Comparison of ENCODE assay signal across 2 cellular contexts in genomic region chr20:45179166-45179565, GRCh38.
TF ChIP-seq lines count a peak whose summit lies in the region.

No MANE protein-coding gene starts in this region.

TF ChIP-seq in GM23338, 12 proteins besides CTCF, POLR2A, EP300 and RAD21:
- TF ChIP-seq ETS1 (IDR thresholded peaks at IDR 0.05) (no peak), CREB1 (CRISPR knock-in tag; IDR thresholded peaks at IDR 0.05; ENCODE audit: low read depth) (no peak), NANOG (IDR thresholded peaks at IDR 0.05; ENCODE audit: borderline replicate concordance) (no peak), ZNF114 (CRISPR knock-in tag; IDR thresholded peaks at IDR 0.05) (no peak), STAT1 (IDR thresholded peaks at IDR 0.05; ENCODE audit: unreplicated experiment) (no peak), POLR2AphosphoS5 (IDR thresholded peaks at IDR 0.05; ENCODE audit: low read depth) (no peak), ZNF462 (CRISPR knock-in tag; IDR thresholded peaks at IDR 0.05) (no peak)

TF ChIP-seq in H1, 55 proteins besides CTCF, POLR2A, EP300 and RAD21:
- TF ChIP-seq BCL11A (IDR thresholded peaks at IDR 0.05; ENCODE audit: low read depth in 2 of 2, low read length in 2 of 2) (no peak), HDAC2 (IDR thresholded peaks at IDR 0.05; ENCODE audit: borderline replicate concordance in 1 of 2, low read depth in 2 of 2, low read length in 2 of 2) (no peak), CBX5 (IDR thresholded peaks at IDR 0.05; ENCODE audit: low read depth, low read length) (no peak), SP1 (IDR thresholded peaks at IDR 0.05; ENCODE audit: low read depth, low read length) (no peak), ASH2L (IDR thresholded peaks at IDR 0.05; ENCODE audit: low read length) (no peak), SP2 (IDR thresholded peaks at IDR 0.05; ENCODE audit: low read length) (no peak), TCF12 (IDR thresholded peaks at IDR 0.05; ENCODE audit: low read depth, low read length) (no peak), SIX5 (IDR thresholded peaks at IDR 0.05; ENCODE audit: low read depth, low read length) (no peak), BACH1 (IDR thresholded peaks at IDR 0.05; ENCODE audit: low read length) (no peak), CEBPB (IDR thresholded peaks at IDR 0.05; ENCODE audit: low read depth, low read length) (no peak), SIN3A (conservative IDR thresholded peaks at IDR 0.05 in 1 of 2, IDR thresholded peaks at IDR 0.05 in 1 of 2; ENCODE audit: low read depth in 1 of 2, low read length in 2 of 2) (no peak)
- TF ChIP-seq, protein P1, sequence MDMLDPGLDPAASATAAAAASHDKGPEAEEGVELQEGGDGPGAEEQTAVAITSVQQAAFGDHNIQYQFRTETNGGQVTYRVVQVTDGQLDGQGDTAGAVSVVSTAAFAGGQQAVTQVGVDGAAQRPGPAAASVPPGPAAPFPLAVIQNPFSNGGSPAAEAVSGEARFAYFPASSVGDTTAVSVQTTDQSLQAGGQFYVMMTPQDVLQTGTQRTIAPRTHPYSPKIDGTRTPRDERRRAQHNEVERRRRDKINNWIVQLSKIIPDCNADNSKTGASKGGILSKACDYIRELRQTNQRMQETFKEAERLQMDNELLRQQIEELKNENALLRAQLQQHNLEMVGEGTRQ (IDR thresholded peaks at IDR 0.05; ENCODE audit: low read length): no peak
TF ChIP-seq in H1: peak in this region for 0.
